26 cellular contexts compared by ENCODE assay signal in genomic region chr6:105507811-105508210, GRCh38.
"Had no signal": no experiment of that assay in that cellular context is flagged by ENCODE, and none has a peak within 500 bp of the region (broad histone marks: within the 10 kb centered on the region; RNA-seq: fewer than 3 reads in every experiment).

No MANE protein-coding gene starts in this region.

- H3K4me3 ChIP-seq: cardiac muscle cell, SJCRH30 had no signal

- DNase-seq: activated B cell treated with CpG ODN at 0.5 μM for 24 hours; activated CD4-positive, alpha-beta T cell treated with anti-CD3 and anti-CD28 coated beads for 4 hours; activated CD8-positive, alpha-beta T cell treated with anti-CD3 and anti-CD28 coated beads for 36 hours; activated effector memory CD4-positive, alpha-beta T cell treated with Interleukin-2 at 50 U/mL for 16 hours; activated naive CD4-positive, alpha-beta T cell; activated T-cell treated with anti-CD3 and anti-CD28 coated beads, Interleukin-2, amount 50 U/mL, for 24 hours; aorta; brain microvascular endothelial cell; NCI-H146; NCI-H187 treated with DMSO at 0.1 percent for 48 hours; NCI-H2081 treated with DMSO at 0.1 percent for 48 hours; NCI-H2171 treated with DMSO at 0.1 percent for 48 hours; NCI-H226; NCI-H510A; NCI-H526 treated with DMSO at 0.1 percent for 48 hours; NK-92 treated with Interleukin-12 subunit alpha and Interleukin-12 subunit beta, amount 100 ng/mL, for 24 hours; OCI-M1; Right ventricle myocardium superior; SJCRH30; T-helper 17 cell; T-helper 9 cell had no signal

- H3K27me3 ChIP-seq: brain microvascular endothelial cell, SJCRH30 had no signal

- H3K4me3 Mint-ChIP-seq: activated B cell treated with CpG ODN at 0.5 μM for 24 hours; activated CD8-positive, alpha-beta T cell treated with anti-CD3 and anti-CD28 coated beads for 36 hours; activated naive CD4-positive, alpha-beta T cell treated with anti-CD3 and anti-CD28 coated beads, Interleukin-2, amount 50 U/mL, for 24 hours; activated T-cell treated with anti-CD3 and anti-CD28 coated beads, Interleukin-2, amount 50 U/mL, for 24 hours; activated T-helper 1 cell treated with anti-CD3 and anti-CD28 coated beads, Interleukin-12 subunit alpha, Interleukin-12 subunit beta, Interleukin-2, Interleukin-4 antibody, amounts not matched to agents 30 ng/mL and 10 ng/mL and 1 ng/mL, durations not matched to agents 14 hours and 24 hours and 36 hours; T-helper 17 cell had no signal

- H3K27ac ChIP-seq: brain microvascular endothelial cell, cardiac muscle cell, RWPE1, SJCRH30 had no signal

- H3K27ac Mint-ChIP-seq: activated B cell treated with CpG ODN at 0.5 μM for 24 hours; activated CD8-positive, alpha-beta T cell treated with anti-CD3 and anti-CD28 coated beads for 36 hours; activated naive CD4-positive, alpha-beta T cell treated with anti-CD3 and anti-CD28 coated beads, Interleukin-2, amount 50 U/mL, for 24 hours; activated T-cell treated with anti-CD3 and anti-CD28 coated beads, Interleukin-2, amount 50 U/mL, for 24 hours; activated T-helper 1 cell treated with anti-CD3 and anti-CD28 coated beads, Interleukin-12 subunit alpha, Interleukin-12 subunit beta, Interleukin-2, Interleukin-4 antibody, amounts not matched to agents 30 ng/mL and 10 ng/mL and 1 ng/mL, durations not matched to agents 14 hours and 24 hours and 36 hours; T-helper 17 cell had no signal

- H3K36me3 Mint-ChIP-seq: activated naive CD4-positive, alpha-beta T cell treated with anti-CD3 and anti-CD28 coated beads, Interleukin-2, amount 50 U/mL, for 24 hours had no signal

- ATAC-seq: activated CD8-positive, alpha-beta T cell treated with anti-CD3 and anti-CD28 coated beads for 36 hours; Panc1; T-helper 17 cell had no signal

- H3K4me1 Mint-ChIP-seq: activated B cell treated with CpG ODN at 0.5 μM for 24 hours; activated naive CD4-positive, alpha-beta T cell treated with anti-CD3 and anti-CD28 coated beads, Interleukin-2, amount 50 U/mL, for 24 hours had no signal

- H3K9me3 ChIP-seq: SJCRH30 had no signal

- H3K36me3 ChIP-seq: brain microvascular endothelial cell, cardiac muscle cell, SJCRH30 had no signal

- H3K4me1 ChIP-seq: SJCRH30 had no signal

- H3K9me3 Mint-ChIP-seq: activated B cell treated with CpG ODN at 0.5 μM for 24 hours; activated CD8-positive, alpha-beta T cell treated with anti-CD3 and anti-CD28 coated beads for 36 hours; activated naive CD4-positive, alpha-beta T cell treated with anti-CD3 and anti-CD28 coated beads, Interleukin-2, amount 50 U/mL, for 24 hours; activated T-cell treated with anti-CD3 and anti-CD28 coated beads, Interleukin-2, amount 50 U/mL, for 24 hours had no signal
